8 cellular contexts compared by ENCODE assay signal in genomic region chr6:142943746-142944125, GRCh38. TPM values are rescaled to one million over a fixed set of nuclear protein-coding genes. Genes with fewer than 3 reads are reported as not detected.
DNase-seq lines count a peak whose midpoint lies in the region; ATAC-seq and TF ChIP-seq lines count a peak whose summit lies in the region.

No MANE protein-coding gene starts in this region.

- H3K4me1 Mint-ChIP-seq in CD4-positive, alpha-beta T cell (ENCODE audit: low read depth) = peaks cover 66% of the 10 kb centered on the region
- peaks cover 55% of the 10 kb centered on the region for H3K4me1 Mint-ChIP-seq in activated T-helper 2 cell treated with anti-CD3 and anti-CD28 coated beads, Interferon-gamma antibody, Interleukin-2, Interleukin-4, amounts not matched to agents 10 μg/mL and 5 μg/mL and 100 μg/mL, durations not matched to agents 14 hours and 24 hours and 36 hours (ENCODE audit: low read depth)

- intact Hi-C loops in CD4-positive, alpha-beta T cell (cut with DNase I, micrococcal nuclease) = loop anchor here (1.0 to 5.0 kb wide), 9 partner anchors 15 to 376 kb away; no protein-coding TSS in a partner anchor
- intact Hi-C loops in activated T-helper 2 cell treated with anti-CD3 and anti-CD28 coated beads, Interferon-gamma antibody, Interleukin-2, Interleukin-4, amounts not matched to agents 10 μg/mL and 5 μg/mL and 100 μg/mL, durations not matched to agents 14 hours and 24 hours and 36 hours (cut with micrococcal nuclease) = loop anchor here (1.0 to 10.0 kb wide), 8 partner anchors 8 to 861 kb away; no protein-coding TSS in a partner anchor

- no peaks in the 10 kb centered on the region for H3K9me3 ChIP-seq in CD4-positive, alpha-beta T cell (ENCODE audit: control insufficient read depth, low read length)

- POLR2A ChIA-PET in CD4-positive, alpha-beta T cell (lab: Charles Lee) = interaction anchor here (0.8 to 11.2 kb wide), 22 partner anchors 9 to 197 kb away, joined by 3 to 382 read pairs (median 6); no protein-coding TSS in a partner anchor

- TF ChIP-seq CTCF in CD4-positive, alpha-beta T cell (IDR thresholded peaks at IDR 0.05) = no peak
- TF ChIP-seq CTCF in foreskin keratinocyte (conservative IDR thresholded peaks at IDR 0.05) (no peak), omental fat pad (IDR thresholded peaks at IDR 0.05) (no peak)

- peaks cover 5% of the 10 kb centered on the region for H3K27me3 Mint-ChIP-seq in CD4-positive, alpha-beta T cell
- peaks cover 2% of the 10 kb centered on the region for H3K27me3 Mint-ChIP-seq in activated T-helper 2 cell treated with anti-CD3 and anti-CD28 coated beads, Interferon-gamma antibody, Interleukin-2, Interleukin-4, amounts not matched to agents 10 μg/mL and 5 μg/mL and 100 μg/mL, durations not matched to agents 14 hours and 24 hours and 36 hours (ENCODE audit: low read depth)

- DNase-seq in CD4-positive, alpha-beta T cell = peak in 8 of 10 experiments; percentile 14 to 48 (median 26)
- DNase-seq in MV-4-11 (lab: John Stamatoyannopoulos, UW) (peak; percentile 13), foreskin keratinocyte (peak in 1 of 2 donors; percentile 57), retina (peak; percentile 69), omental fat pad (ENCODE audit: low spot score) (no peak), DMS114 treated with DMSO at 0.1 percent for 48 hours (lab: John Stamatoyannopoulos, UW; ENCODE audit: unreplicated experiment) (no peak)
- DNase-seq in activated T-helper 2 cell treated with anti-CD3 and anti-CD28 coated beads, Interferon-gamma antibody, Interleukin-2, Interleukin-4, amounts not matched to agents 10 μg/mL and 5 μg/mL and 100 μg/mL, durations not matched to agents 14 hours and 24 hours and 36 hours (ENCODE audit: low spot score) = peak; percentile 40

- CTCF ChIA-PET in CD4-positive, alpha-beta T cell (lab: Charles Lee) = interaction anchor here (0.9 to 1.7 kb wide), 9 partner anchors 11 to 250 kb away, joined by 3 to 7 read pairs (median 3); no protein-coding TSS in a partner anchor

- peak overlapping the region; percentile 100 for H3K27ac ChIP-seq in CD4-positive, alpha-beta T cell (ENCODE audit: low read depth, low read length)
- H3K27ac ChIP-seq in foreskin keratinocyte = peak overlapping the region; percentile 95

- H3K36me3 Mint-ChIP-seq in CD4-positive, alpha-beta T cell (ENCODE audit: low read depth) = peaks cover 37% of the 10 kb centered on the region
- H3K36me3 Mint-ChIP-seq in activated T-helper 2 cell treated with anti-CD3 and anti-CD28 coated beads, Interferon-gamma antibody, Interleukin-2, Interleukin-4, amounts not matched to agents 10 μg/mL and 5 μg/mL and 100 μg/mL, durations not matched to agents 14 hours and 24 hours and 36 hours (ENCODE audit: low read depth) = peaks cover 7% of the 10 kb centered on the region

- no peaks in the 10 kb centered on the region for H3K9me3 Mint-ChIP-seq in CD4-positive, alpha-beta T cell
- H3K9me3 Mint-ChIP-seq in activated T-helper 2 cell treated with anti-CD3 and anti-CD28 coated beads, Interferon-gamma antibody, Interleukin-2, Interleukin-4, amounts not matched to agents 10 μg/mL and 5 μg/mL and 100 μg/mL, durations not matched to agents 14 hours and 24 hours and 36 hours = no peaks in the 10 kb centered on the region

- no peak for ATAC-seq in CD4-positive, alpha-beta T cell (ENCODE audit: poor library complexity)
- ATAC-seq in foreskin keratinocyte = no peak
- no peak for ATAC-seq in omental fat pad (ENCODE audit: low FRiP score)
- no peak for ATAC-seq in GM21737 (IDR thresholded peaks at IDR 0.05; ENCODE audit: unreplicated experiment)

- peak overlapping the region; percentile 98 for H3K27ac Mint-ChIP-seq in CD4-positive, alpha-beta T cell
- peak overlapping the region; percentile 100 for H3K27ac Mint-ChIP-seq in activated T-helper 2 cell treated with anti-CD3 and anti-CD28 coated beads, Interferon-gamma antibody, Interleukin-2, Interleukin-4, amounts not matched to agents 10 μg/mL and 5 μg/mL and 100 μg/mL, durations not matched to agents 14 hours and 24 hours and 36 hours

- no peaks in the 10 kb centered on the region for H3K27me3 ChIP-seq in CD4-positive, alpha-beta T cell (ENCODE audit: control insufficient read depth, insufficient read depth, low read length)
- no peaks in the 10 kb centered on the region for H3K27me3 ChIP-seq in foreskin keratinocyte

- H3K4me1 ChIP-seq in foreskin keratinocyte = peaks cover 25% of the 10 kb centered on the region

- H3K4me3 Mint-ChIP-seq in CD4-positive, alpha-beta T cell = peak overlapping the region; percentile 99
- peak overlapping the region; percentile 93 for H3K4me3 Mint-ChIP-seq in activated T-helper 2 cell treated with anti-CD3 and anti-CD28 coated beads, Interferon-gamma antibody, Interleukin-2, Interleukin-4, amounts not matched to agents 10 μg/mL and 5 μg/mL and 100 μg/mL, durations not matched to agents 14 hours and 24 hours and 36 hours (ENCODE audit: low read depth)

RNA-seq across cellular contexts. Expression of gene HIVEP2, which starts 1.2 kb away (rescaled TPM):
- 10 to 100 TPM; 48.4 to 48.6 TPM for total RNA-seq in CD4-positive, alpha-beta T cell
- total RNA-seq in activated T-helper 2 cell treated with anti-CD3 and anti-CD28 coated beads, Interferon-gamma antibody, Interleukin-2, Interleukin-4, amounts not matched to agents 10 μg/mL and 5 μg/mL and 100 μg/mL, durations not matched to agents 14 hours and 24 hours and 36 hours = 24.3 and 26.1 TPM in 2 replicates
- total RNA-seq in foreskin keratinocyte (19.5 and 19.8 TPM in 2 replicates), omental fat pad (10 to 100 TPM; 14.9 to 47.3 (median 26.9) TPM)
- polyA plus RNA-seq in foreskin keratinocyte = 2.1 and 2.5 TPM in 2 replicates

Comparison
In these comparisons a context has a peak if more than half of its experiments do, and no peak if none do; other contexts are left out.
1. DNase-seq: peak in CD4-positive, alpha-beta T cell (8 of 10), MV-4-11 (single experiment), activated T-helper 2 cell treated with anti-CD3 and anti-CD28 coated beads, Interferon-gamma antibody, Interleukin-2, Interleukin-4, amounts not matched to agents 10 μg/mL and 5 μg/mL and 100 μg/mL, durations not matched to agents 14 hours and 24 hours and 36 hours (single experiment) and retina (single experiment); none in omental fat pad (single experiment) and DMS114 treated with DMSO at 0.1 percent for 48 hours (single experiment).